ENCODE assay signal across 10 cellular contexts in genomic region chr1:162631546-162632233, GRCh38. TPM values are rescaled to one million over a fixed set of nuclear protein-coding genes. Genes with fewer than 3 reads are reported as not detected.
DNase-seq lines count a peak whose midpoint lies in the region; ATAC-seq and TF ChIP-seq lines count a peak whose summit lies in the region.
"Had no signal": no experiment of that assay in that cellular context is flagged by ENCODE, and none has a peak within 500 bp of the region (broad histone marks: within the 10 kb centered on the region; RNA-seq: fewer than 3 reads in every experiment).

No MANE protein-coding gene starts in this region.

- no peaks in the 10 kb centered on the region for H3K36me3 ChIP-seq in SJSA1
- H3K36me3 ChIP-seq in prostate gland: no peaks in the 10 kb centered on the region

- DNase-seq in COLO829 (ENCODE audit: low spot score) (peak; percentile 77), SJSA1 (ENCODE audit: low read depth in 1 of 2, low spot score in 2 of 2) (peak; percentile 55 to 63), fibroblast of the conjunctiva (ENCODE audit: low read depth) (peak; percentile 62), prostate gland (ENCODE audit: low spot score) (no peak), SW480 (ENCODE audit: low spot score) (no peak), RPMI8226 (no peak), COLO668 (lab: John Stamatoyannopoulos, UW; ENCODE audit: unreplicated experiment) (no peak)
- DNase-seq in activated CD8-positive, alpha-beta T cell treated with anti-CD3 and anti-CD28 coated beads for 36 hours: no peak
- DNase-seq: activated CD4-positive, alpha-beta T cell treated with anti-CD3 and anti-CD28 coated beads, Interleukin-2, amount 10 ng/mL, durations not matched to agents 7 days and 5 days; stimulated activated CD4-positive, alpha-beta T cell treated with anti-CD3 and anti-CD28 coated beads, Interleukin-4, amount 100 ng/mL, for 1 hour had no signal

- no peak overlapping the region for H3K4me3 Mint-ChIP-seq in activated CD8-positive, alpha-beta T cell treated with anti-CD3 and anti-CD28 coated beads for 36 hours
- H3K4me3 Mint-ChIP-seq: activated CD4-positive, alpha-beta T cell treated with anti-CD3 and anti-CD28 coated beads, Interleukin-2, amount 10 ng/mL, durations not matched to agents 7 days and 5 days had no signal

- ATAC-seq in activated CD8-positive, alpha-beta T cell treated with anti-CD3 and anti-CD28 coated beads for 36 hours: no peak

- H3K9me3 ChIP-seq in SJSA1 (replicated peaks): no peaks in the 10 kb centered on the region
- no peaks in the 10 kb centered on the region for H3K9me3 ChIP-seq in prostate gland

- peaks cover 61% of the 10 kb centered on the region for H3K4me1 ChIP-seq in SJSA1 (replicated peaks)
- H3K4me1 ChIP-seq in prostate gland (replicated peaks): no peaks in the 10 kb centered on the region

- no peak for TF ChIP-seq CTCF in prostate gland (IDR thresholded peaks at IDR 0.05)
- no peak for TF ChIP-seq CTCF in activated CD8-positive, alpha-beta T cell treated with anti-CD3 and anti-CD28 coated beads for 36 hours (IDR thresholded peaks at IDR 0.05)

- H3K27ac ChIP-seq in SJSA1: peak overlapping the region; percentile 86
- peak overlapping the region; percentile 71 to 72 for H3K27ac ChIP-seq in prostate gland

- H3K4me3 ChIP-seq in SJSA1: peak overlapping the region; percentile 46
- peak overlapping the region; percentile 7 to 9 for H3K4me3 ChIP-seq in prostate gland

- H3K36me3 Mint-ChIP-seq in activated CD8-positive, alpha-beta T cell treated with anti-CD3 and anti-CD28 coated beads for 36 hours (ENCODE audit: low read depth): no peaks in the 10 kb centered on the region

- CTCF ChIA-PET in activated CD8-positive, alpha-beta T cell treated with anti-CD3 and anti-CD28 coated beads for 36 hours (lab: Charles Lee): interaction anchor here (0.7 to 1.5 kb wide), 2 partner anchors 17 to 19 kb away, joined by 3 to 6 read pairs; no protein-coding TSS in a partner anchor

- no peak overlapping the region for H3K27ac Mint-ChIP-seq in activated CD8-positive, alpha-beta T cell treated with anti-CD3 and anti-CD28 coated beads for 36 hours
- H3K27ac Mint-ChIP-seq: activated CD4-positive, alpha-beta T cell treated with anti-CD3 and anti-CD28 coated beads, Interleukin-2, amount 10 ng/mL, durations not matched to agents 7 days and 5 days had no signal

- intact Hi-C loops in prostate gland (cut with DNase I): loop anchor here (5.0 kb wide), 2 partner anchors 46 to 101 kb away; no protein-coding TSS in a partner anchor
- intact Hi-C loops in activated CD8-positive, alpha-beta T cell treated with anti-CD3 and anti-CD28 coated beads for 36 hours (cut with micrococcal nuclease): no loop called here

- no peak for TF ChIP-seq POLR2A in prostate gland (IDR thresholded peaks at IDR 0.05)

- H3K4me1 Mint-ChIP-seq in activated CD8-positive, alpha-beta T cell treated with anti-CD3 and anti-CD28 coated beads for 36 hours (ENCODE audit: low read depth): peaks cover 2% of the 10 kb centered on the region

- peaks cover 2% of the 10 kb centered on the region for H3K27me3 Mint-ChIP-seq in activated CD8-positive, alpha-beta T cell treated with anti-CD3 and anti-CD28 coated beads for 36 hours

- H3K9me3 Mint-ChIP-seq in activated CD8-positive, alpha-beta T cell treated with anti-CD3 and anti-CD28 coated beads for 36 hours: no peaks in the 10 kb centered on the region
- H3K9me3 Mint-ChIP-seq: activated CD4-positive, alpha-beta T cell treated with anti-CD3 and anti-CD28 coated beads, Interleukin-2, amount 10 ng/mL, durations not matched to agents 7 days and 5 days had no signal

- no peaks in the 10 kb centered on the region for H3K27me3 ChIP-seq in SJSA1 (replicated peaks)
- H3K27me3 ChIP-seq in prostate gland (replicated peaks; ENCODE audit: insufficient read depth): no peaks in the 10 kb centered on the region

- POLR2A ChIA-PET in activated CD8-positive, alpha-beta T cell treated with anti-CD3 and anti-CD28 coated beads for 36 hours (lab: Charles Lee): no interaction called here

- 51% methylated on average over 11 of the region's 11 CpGs for WGBS in prostate gland

RNA-seq across cellular contexts. Expression of gene DDR2, which starts 0.6 kb away (rescaled TPM):
- 52.7 and 62.8 TPM in 2 replicates for total RNA-seq in SJSA1 (2014; rRNA removed; shearing (Covaris generic))
- 10 to 100 TPM; 14.2 to 27.0 TPM for total RNA-seq in prostate gland
- total RNA-seq in activated CD8-positive, alpha-beta T cell treated with anti-CD3 and anti-CD28 coated beads for 36 hours: under 1 TPM; 0.31 to 0.45 TPM

Comparison
In these comparisons a context has a peak if more than half of its experiments do, and no peak if none do; other contexts are left out.
1. DNase-seq: peak in COLO829 (single experiment), SJSA1 (2 of 2) and fibroblast of the conjunctiva (single experiment); none in prostate gland (single experiment), SW480 (single experiment), activated CD8-positive, alpha-beta T cell treated with anti-CD3 and anti-CD28 coated beads for 36 hours (single experiment), RPMI8226 (single experiment) and COLO668 (single experiment).
2. RNA of gene DDR2, which starts 0.6 kb away (total RNA-seq): 52.7 to 62.8 TPM in SJSA1 and 14.2 to 27.0 TPM in prostate gland; 0.31 to 0.45 TPM in activated CD8-positive, alpha-beta T cell treated with anti-CD3 and anti-CD28 coated beads for 36 hours; every median in the first group is over 10 times any median in the second.